Comparison of ENCODE assay signal across 30 cellular contexts in genomic region chr2:45203400-45203799, GRCh38.
DNase-seq lines count a peak whose midpoint lies in the region; ATAC-seq, FAIRE-seq and TF ChIP-seq lines count a peak whose summit lies in the region.
"Had no signal": no experiment of that assay in that cellular context is flagged by ENCODE, and none has a peak within 500 bp of the region (broad histone marks: within the 10 kb centered on the region; RNA-seq: fewer than 3 reads in every experiment).

No MANE protein-coding gene starts in this region.

- H3K9me3 ChIP-seq in liver (ENCODE audit: control insufficient read depth in 4 of 4, low read length in 3 of 4) (no peaks in the 10 kb centered on the region), right lobe of liver (no peaks in the 10 kb centered on the region), small intestine (ENCODE audit: control insufficient read depth, low read depth) (no peaks in the 10 kb centered on the region)
- H3K9me3 ChIP-seq: BE2C had no signal

- no peaks in the 10 kb centered on the region for H3K27me3 ChIP-seq in liver (ENCODE audit: control insufficient read depth in 4 of 4, insufficient read depth in 4 of 4, low read length in 3 of 4)
- no peaks in the 10 kb centered on the region for H3K27me3 ChIP-seq in right lobe of liver
- H3K27me3 ChIP-seq in small intestine (ENCODE audit: control insufficient read depth in 2 of 2, insufficient read depth in 2 of 2, low read length in 2 of 2), result peaks cover 0 to 4% of the 10 kb centered on the region in 2 donors
- H3K27me3 ChIP-seq: BE2C; BLaER1; BLaER1 treated with 17β-estradiol and CSF1 and Interleukin-3, amounts not matched to agents 10 nM and 100 nM had no signal

- no peak overlapping the region for H3K27ac ChIP-seq in liver (ENCODE audit: low read depth in 1 of 2, low read length in 2 of 2)
- no peak overlapping the region for H3K27ac ChIP-seq in right lobe of liver
- no peak overlapping the region for H3K27ac ChIP-seq in small intestine (ENCODE audit: low read depth in 1 of 2, low read length in 1 of 2)
- H3K27ac ChIP-seq: 22Rv1; A549; BLaER1; BLaER1 treated with 17β-estradiol and CSF1 and Interleukin-3, amounts not matched to agents 10 nM and 100 nM; C4-2B had no signal

- H3K9ac ChIP-seq in liver (ENCODE audit: low read depth in 1 of 2, low read length in 2 of 2), result no peak overlapping the region
- H3K9ac ChIP-seq: BLaER1; BLaER1 treated with 17β-estradiol and CSF1 and Interleukin-3, amounts not matched to agents 10 nM and 100 nM had no signal

- DNase-seq in right lobe of liver, result no peak
- no peak for DNase-seq in small intestine
- no peak for DNase-seq in medulla oblongata (ENCODE audit: extremely low spot score)
- DNase-seq: 8988T; ACHN; AML-193; BE2C; C1 segment of cervical spinal cord; Caco-2; Calu3; CD4-positive, alpha-beta memory T cell; CD4-positive, alpha-beta T cell; CD4-positive, CD25-positive, alpha-beta regulatory T cell; CD8-positive, alpha-beta memory T cell; CD8-positive, alpha-beta T cell; COR-L47; DMS 273 treated with DMSO at 0.1 percent for 48 hours; DMS153; DMS53; DMS79; DMS79 treated with DMSO at 0.1 percent for 48 hours; DND-41; EL had no signal

- no peak for TF ChIP-seq CTCF in liver (IDR thresholded peaks at IDR 0.05; ENCODE audit: low read depth, low read length, missing input control)
- no peak for TF ChIP-seq CTCF in right lobe of liver (IDR thresholded peaks at IDR 0.05)

- no peak for TF ChIP-seq RAD21 in liver (IDR thresholded peaks at IDR 0.05)

- H3K4me3 ChIP-seq in liver (ENCODE audit: low read depth in 1 of 3, low read length in 3 of 3), result no peak overlapping the region
- H3K4me3 ChIP-seq in right lobe of liver, result no peak overlapping the region
- H3K4me3 ChIP-seq in small intestine (ENCODE audit: low read depth in 1 of 2, low read length in 2 of 2), result no peak overlapping the region
- H3K4me3 ChIP-seq: A549; BLaER1; BLaER1 treated with 17β-estradiol and CSF1 and Interleukin-3, amounts not matched to agents 10 nM and 100 nM had no signal

- H3K36me3 ChIP-seq in liver (ENCODE audit: control insufficient read depth in 4 of 4, insufficient read depth in 3 of 4, low read depth in 1 of 4, low read length in 3 of 4) (no peaks in the 10 kb centered on the region), right lobe of liver (no peaks in the 10 kb centered on the region), small intestine (ENCODE audit: control insufficient read depth in 2 of 2, insufficient read depth in 2 of 2, low read length in 2 of 2) (no peaks in the 10 kb centered on the region)
- H3K36me3 ChIP-seq: BE2C; BLaER1; BLaER1 treated with 17β-estradiol and CSF1 and Interleukin-3, amounts not matched to agents 10 nM and 100 nM had no signal

- no peak for TF ChIP-seq POLR2A in right lobe of liver (IDR thresholded peaks at IDR 0.05)

- intact Hi-C loops in right lobe of liver (cut with DNase I), result no loop called here

- H3K4me1 ChIP-seq in liver (ENCODE audit: control insufficient read depth in 4 of 4, insufficient read depth in 4 of 4, low read length in 3 of 4) (no peaks in the 10 kb centered on the region), right lobe of liver (no peaks in the 10 kb centered on the region), small intestine (ENCODE audit: control insufficient read depth in 2 of 2, insufficient read depth in 1 of 2, low read depth in 1 of 2, low read length in 1 of 2) (no peaks in the 10 kb centered on the region)
- H3K4me1 ChIP-seq: A549; BE2C; BLaER1; BLaER1 treated with 17β-estradiol and CSF1 and Interleukin-3, amounts not matched to agents 10 nM and 100 nM; Caco-2 had no signal

- no peak for ATAC-seq in right lobe of liver
- ATAC-seq: A549; CD8-positive, alpha-beta T cell had no signal

- FAIRE-seq in small intestine (lab: Jason Lieb, UNC), result peak; percentile 15
- FAIRE-seq: A549, D721Med had no signal

TF ChIP-seq in liver, 16 proteins besides CTCF, POLR2A, EP300 and RAD21:
- TF ChIP-seq HNF4A (conservative IDR thresholded peaks at IDR 0.05) (peak; percentile 54 to 61), GABPA (IDR thresholded peaks at IDR 0.05 in 1 of 2, conservative IDR thresholded peaks at IDR 0.05 in 1 of 2) (no peak), RXRA (IDR thresholded peaks at IDR 0.05) (no peak)
